8 cellular contexts compared by ENCODE assay signal in genomic region chr13:27362064-27362751, GRCh38.
DNase-seq lines count a peak whose midpoint lies in the region; ATAC-seq, FAIRE-seq and TF ChIP-seq lines count a peak whose summit lies in the region.

No MANE protein-coding gene starts in this region.

- CTCF ChIA-PET in A549 (lab: Yijun Ruan, JAX), result interaction anchor here (0.6 to 9.0 kb wide), 53 partner anchors 12 to 639 kb away, joined by 3 to 220 read pairs (median 5); partner anchors contain the start of genes GTF3A, MTIF3 and URAD
- CTCF ChIA-PET in HepG2 (lab: Yijun Ruan, JAX; ENCODE audit: low intra/inter-chr PET ratio, low total read pairs), result interaction anchor here (1.2 to 2.1 kb wide), 8 partner anchors 13 to 636 kb away, joined by 3 to 24 read pairs (median 7); no protein-coding TSS in a partner anchor

- no peaks in the 10 kb centered on the region for H3K9me3 Mint-ChIP-seq in activated CD4-positive, alpha-beta T cell treated with anti-CD3 and anti-CD28 coated beads, Interleukin-2, amount 10 ng/mL, durations not matched to agents 24 days and 14 days
- H3K9me3 Mint-ChIP-seq in dendritic cell treated with granulocyte-macrophage colony-stimulating factor and Interleukin-4, amounts not matched to agents 40 ng/mL and 50 ng/mL, for 4 days, result no peaks in the 10 kb centered on the region

- peaks cover 1 to 21% of the 10 kb centered on the region in 2 experiments; a peak in 3 of 5 replicates for H3K27me3 ChIP-seq in HepG2 (ENCODE audit: control insufficient read depth in 1 of 2, insufficient read depth in 2 of 2, low read length in 2 of 2)

- no peaks in the 10 kb centered on the region for H3K79me2 ChIP-seq in HepG2 (ENCODE audit: insufficient read depth, low read length)

- H3K27ac Mint-ChIP-seq in activated CD4-positive, alpha-beta T cell treated with anti-CD3 and anti-CD28 coated beads, Interleukin-2, amount 10 ng/mL, durations not matched to agents 24 days and 14 days, result no peak overlapping the region
- H3K27ac Mint-ChIP-seq in dendritic cell treated with granulocyte-macrophage colony-stimulating factor and Interleukin-4, amounts not matched to agents 40 ng/mL and 50 ng/mL, for 4 days, result no peak overlapping the region

- BruUV-seq in HepG2 (replicated peaks; lab: Mats Ljungman, UMichigan), result no TSS peak

- no peak for TF ChIP-seq POLR2A in A549 (IDR thresholded peaks at IDR 0.05; ENCODE audit: low read length)
- no peak for TF ChIP-seq POLR2A in HepG2 (IDR thresholded peaks at IDR 0.05; ENCODE audit: insufficient read depth in 1 of 2, low read depth in 2 of 2, low read length in 2 of 2)

- ATAC-seq in A549 (peak; percentile 97 to 98), GM18499 (IDR thresholded peaks at IDR 0.05; ENCODE audit: insufficient read depth, unreplicated experiment) (peak; percentile 82), HG03095 (IDR thresholded peaks at IDR 0.05; ENCODE audit: unreplicated experiment) (peak; percentile 92), HepG2 (peak; percentile 98)

- WGBS in A549 (ENCODE audit: missing lambda C conversion rate), result 0% methylated on average over 4 of the region's 36 CpGs
- WGBS in HepG2 (ENCODE audit: low lambda C conversion rate), result 2% methylated on average over 13 of the region's 36 CpGs

- H3K9ac ChIP-seq in HepG2 (ENCODE audit: insufficient read depth, low read depth, low read length), result peak overlapping the region; percentile 64

- H4K20me1 ChIP-seq in HepG2 (ENCODE audit: insufficient read depth, low read length), result no peaks in the 10 kb centered on the region

- DNase-seq in A549 (ENCODE audit: low read depth in 1 of 2, low spot score in 1 of 2), result peak; percentile 81
- peak; percentile 69 for DNase-seq in NCI-H460 (ENCODE audit: extremely low read depth, low read depth)
- DNase-seq in activated CD4-positive, alpha-beta T cell treated with anti-CD3 and anti-CD28 coated beads, Interleukin-2, amount 10 ng/mL, durations not matched to agents 24 days and 14 days, result peak; percentile 94
- peak; percentile 68 for DNase-seq in HepG2 (ENCODE audit: low spot score)
- peak; percentile 53 for DNase-seq in stimulated activated CD4-positive, alpha-beta T cell treated with anti-CD3 and anti-CD28 coated beads, Interleukin-2, amount 100 ng/mL, for 4 hours (ENCODE audit: low read depth)

- FAIRE-seq in A549 (lab: Jason Lieb, UNC) (no peak), HepG2 (lab: Jason Lieb, UNC) (peak; percentile 85)

- POLR2A ChIA-PET in A549 (lab: Yijun Ruan, JAX), result interaction anchor here (0.6 to 1.5 kb wide), 4 partner anchors 88 to 592 kb away, joined by 3 to 6 read pairs (median 4); no protein-coding TSS in a partner anchor
- POLR2A ChIA-PET in HepG2 (lab: Yijun Ruan, JAX), result interaction anchor here (0.7 to 1.3 kb wide), 3 partner anchors 377 to 622 kb away, joined by 3 read pairs; no protein-coding TSS in a partner anchor

- peaks cover 2% of the 10 kb centered on the region for H3K4me1 Mint-ChIP-seq in activated CD4-positive, alpha-beta T cell treated with anti-CD3 and anti-CD28 coated beads, Interleukin-2, amount 10 ng/mL, durations not matched to agents 24 days and 14 days
- H3K4me1 Mint-ChIP-seq in dendritic cell treated with granulocyte-macrophage colony-stimulating factor and Interleukin-4, amounts not matched to agents 40 ng/mL and 50 ng/mL, for 4 days (ENCODE audit: low read depth), result no peaks in the 10 kb centered on the region

- H3K9me3 ChIP-seq in A549, result no peaks in the 10 kb centered on the region
- no peaks in the 10 kb centered on the region for H3K9me3 ChIP-seq in HepG2 (ENCODE audit: low read length)

- H2AFZ ChIP-seq in HepG2 (ENCODE audit: low read length), result peak overlapping the region; percentile 91

- no peaks in the 10 kb centered on the region for H3K36me3 ChIP-seq in HepG2 (replicated peaks in 1 of 2; ENCODE audit: control insufficient read depth in 1 of 2, insufficient read depth in 2 of 2, low read length in 2 of 2)

- H3K4me1 ChIP-seq in A549 (peaks cover 3% of the 10 kb centered on the region; the same call in 1 of the 3 replicates), HepG2 (ENCODE audit: insufficient read depth, low read length) (peaks cover 11% of the 10 kb centered on the region)

- peak overlapping the region; percentile 53 for H3K4me3 Mint-ChIP-seq in activated CD4-positive, alpha-beta T cell treated with anti-CD3 and anti-CD28 coated beads, Interleukin-2, amount 10 ng/mL, durations not matched to agents 24 days and 14 days
- peak overlapping the region; percentile 45 for H3K4me3 Mint-ChIP-seq in dendritic cell treated with granulocyte-macrophage colony-stimulating factor and Interleukin-4, amounts not matched to agents 40 ng/mL and 50 ng/mL, for 4 days

- TF ChIP-seq RAD21 in A549 (conservative IDR thresholded peaks at IDR 0.05 in 1 of 2, IDR thresholded peaks at IDR 0.05 in 1 of 2) (peak; percentile 80 to 85), HepG2 (CRISPR knock-in tag; IDR thresholded peaks at IDR 0.05) (peak; percentile 92)

- peaks cover 38% of the 10 kb centered on the region for H3K27me3 Mint-ChIP-seq in activated CD4-positive, alpha-beta T cell treated with anti-CD3 and anti-CD28 coated beads, Interleukin-2, amount 10 ng/mL, durations not matched to agents 24 days and 14 days
- peaks cover 27% of the 10 kb centered on the region for H3K27me3 Mint-ChIP-seq in dendritic cell treated with granulocyte-macrophage colony-stimulating factor and Interleukin-4, amounts not matched to agents 40 ng/mL and 50 ng/mL, for 4 days

- TF ChIP-seq EP300 in A549 (IDR thresholded peaks at IDR 0.05) (no peak), HepG2 (IDR thresholded peaks at IDR 0.05; ENCODE audit: low read depth in 2 of 2, low read length in 2 of 2) (no peak), HepG2 (CRISPR knock-in tag; IDR thresholded peaks at IDR 0.05; ENCODE audit: borderline replicate concordance) (no peak)

- peak overlapping the region; percentile 53 to 82; a peak in 4 of 6 replicates for H3K27ac ChIP-seq in A549
- H3K27ac ChIP-seq in HepG2 (ENCODE audit: extremely low read length, insufficient read depth, low read length), result no peak overlapping the region

- no peaks in the 10 kb centered on the region for H3K36me3 Mint-ChIP-seq in activated CD4-positive, alpha-beta T cell treated with anti-CD3 and anti-CD28 coated beads, Interleukin-2, amount 10 ng/mL, durations not matched to agents 24 days and 14 days (ENCODE audit: low read depth)
- H3K36me3 Mint-ChIP-seq in dendritic cell treated with granulocyte-macrophage colony-stimulating factor and Interleukin-4, amounts not matched to agents 40 ng/mL and 50 ng/mL, for 4 days (ENCODE audit: low read depth), result no peaks in the 10 kb centered on the region

- intact Hi-C loops in activated CD4-positive, alpha-beta T cell treated with anti-CD3 and anti-CD28 coated beads, Interleukin-2, amount 10 ng/mL, durations not matched to agents 24 days and 14 days (cut with micrococcal nuclease), result loop anchor here (1.0 kb wide), 2 partner anchors 464 to 622 kb away; no protein-coding TSS in a partner anchor
- intact Hi-C loops in dendritic cell treated with granulocyte-macrophage colony-stimulating factor and Interleukin-4, amounts not matched to agents 40 ng/mL and 50 ng/mL, for 4 days (cut with micrococcal nuclease), result loop anchor here (1.0 kb wide), 2 partner anchors 464 to 622 kb away; no protein-coding TSS in a partner anchor
- intact Hi-C loops in HepG2 (cut with micrococcal nuclease; ENCODE audit: unreplicated experiment), result loop anchor here (1.0 kb wide), 3 partner anchors 464 to 622 kb away; no protein-coding TSS in a partner anchor

- H3K4me2 ChIP-seq in A549 (peak overlapping the region; percentile 83), HepG2 (ENCODE audit: low read depth, low read length) (peak overlapping the region; percentile 88)

- peak; percentile 73 for TF ChIP-seq CTCF in A549 (IDR thresholded peaks at IDR 0.05)
- TF ChIP-seq CTCF in HepG2 (CRISPR knock-in tag; IDR thresholded peaks at IDR 0.05), result peak; percentile 98

- H3K4me3 ChIP-seq in A549, result peak overlapping the region; percentile 42
- peak overlapping the region; percentile 47 to 67 (median 47) for H3K4me3 ChIP-seq in HepG2 (replicated peaks in 1 of 3; ENCODE audit: insufficient read depth in 1 of 3, low read depth in 2 of 3, low read length in 3 of 3)

- in situ Hi-C loops in HepG2 (cut with HindIII; ENCODE audit: extremely low pct_ligation_motif_present, low pct_unique_long_range_greater_than_20kb), result loop anchor here (10.0 kb wide), 1 partner anchor 613 kb away; no protein-coding TSS in a partner anchor

TF ChIP-seq in A549, 52 proteins besides CTCF, POLR2A, EP300 and RAD21:
- TF ChIP-seq HOXB13 (CRISPR knock-in tag; IDR thresholded peaks at IDR 0.05; ENCODE audit: low read depth) (no peak), SMC3 (IDR thresholded peaks at IDR 0.05) (peak; percentile 75)
TF ChIP-seq in A549: peak in this region for 1.

TF ChIP-seq in HepG2, 621 proteins besides CTCF, POLR2A, EP300 and RAD21 (continues in another document):
- TF ChIP-seq PAXIP1 (CRISPR knock-in tag; conservative IDR thresholded peaks at IDR 0.05) (no peak), KLF15 (CRISPR knock-in tag; IDR thresholded peaks at IDR 0.05; ENCODE audit: borderline replicate concordance) (0 out of 2 replicates have a peak, but pooled peaks have one; percentile 28), ZNF12 (CRISPR knock-in tag; IDR thresholded peaks at IDR 0.05) (no peak), ZNF841 (CRISPR knock-in tag; IDR thresholded peaks at IDR 0.05; ENCODE audit: borderline replicate concordance) (no peak), KLF16 (CRISPR knock-in tag; IDR thresholded peaks at IDR 0.05) (no peak)

Comparison
In these comparisons a context has a peak if more than half of its experiments do, and no peak if none do; other contexts are left out.
1. Of the 38 proteins assayed by ChIP-seq in both HepG2 and A549: peak only in HepG2: FOSL2, HDAC2, HMGXB4, MAX, MAZ, PHF8 and 1 more; only in A549: none; in both: CTCF, RAD21 and SMC3; in neither: 28.